In the genomic region with DNA sequence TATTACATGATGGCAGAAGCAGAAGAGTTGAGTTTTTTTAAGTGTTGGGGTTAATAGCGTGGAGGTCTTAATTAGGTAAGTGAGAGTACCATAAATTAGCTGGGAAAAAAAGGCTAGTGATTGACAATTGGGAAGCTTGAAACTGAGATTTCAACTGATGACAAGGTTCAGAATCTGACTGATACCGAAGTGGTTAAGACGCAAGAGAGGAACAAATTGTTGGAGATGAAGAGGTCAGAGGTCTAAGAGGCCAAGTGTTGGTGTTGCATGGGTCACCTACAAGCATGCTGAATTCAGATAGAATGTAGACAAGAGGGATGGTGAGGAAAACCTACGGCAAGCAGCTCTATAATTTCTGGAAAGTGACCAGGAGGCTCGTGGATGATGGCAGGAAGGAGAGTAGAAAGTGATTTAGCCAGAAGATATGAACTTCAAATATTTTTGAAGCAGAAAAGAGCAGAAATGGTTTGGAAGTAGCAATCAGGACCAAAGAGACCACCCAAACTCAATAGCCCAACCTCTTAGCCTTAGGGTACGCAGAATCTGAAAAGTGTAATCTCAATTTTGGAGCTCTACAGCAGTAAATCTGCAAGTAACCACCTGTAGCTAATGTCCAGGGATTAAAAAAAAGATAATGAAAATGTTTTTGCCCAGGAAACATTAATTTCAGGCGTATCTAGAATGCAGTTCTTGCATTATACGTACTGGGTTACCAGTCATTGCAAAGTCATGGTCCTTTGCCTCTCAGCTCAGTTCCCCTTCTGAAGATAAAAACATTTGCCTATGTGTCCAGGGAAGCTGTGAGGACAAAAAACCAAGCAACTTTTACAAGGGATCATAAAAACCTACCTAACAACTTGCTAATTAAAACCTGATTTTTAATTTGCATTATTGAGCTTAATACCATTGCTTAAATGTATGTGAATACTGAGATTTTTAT, we compare ENCODE assay signal across 8 cellular contexts. TPM values are rescaled to one million over a fixed set of nuclear protein-coding genes. Genes with fewer than 3 reads are reported as not detected.
A peak's percentile ranks its signal among the peaks of the same experiment; 100 is the strongest.
DNase-seq lines count a peak whose midpoint lies in the region; ATAC-seq, FAIRE-seq and TF ChIP-seq lines count a peak whose summit lies in the region.

No MANE protein-coding gene starts in this region.

- no peak for TF ChIP-seq POLR2A in NB4 (IDR thresholded peaks at IDR 0.05; ENCODE audit: extremely low read depth, insufficient read length)
- no peak for TF ChIP-seq POLR2A in body of pancreas (IDR thresholded peaks at IDR 0.05)

- peak overlapping the region; percentile 98 for H3K4me3 Mint-ChIP-seq in central memory CD8-positive, alpha-beta T cell

- TF ChIP-seq CTCF in GM06990 (IDR thresholded peaks at IDR 0.05; ENCODE audit: insufficient read depth, low read length, poor library complexity, severe bottlenecking) (no peak), NB4 (IDR thresholded peaks at IDR 0.05; ENCODE audit: low read depth, low read length) (no peak), osteoblast (IDR thresholded peaks at IDR 0.05; ENCODE audit: extremely low read depth, low read depth, low read length) (no peak), body of pancreas (IDR thresholded peaks at IDR 0.05) (no peak)

- DNase-seq in GM06990 (ENCODE audit: extremely low read depth, insufficient read length) (no peak), NB4 (ENCODE audit: low read depth) (peak; percentile 76), osteoblast (ENCODE audit: insufficient read length, low spot score, missing footprints) (peak; percentile 50), NCI-H2081 (lab: John Stamatoyannopoulos, UW) (no peak), small intestine (no peak), retina (no peak), body of pancreas (no peak)
- no peak for DNase-seq in central memory CD8-positive, alpha-beta T cell (ENCODE audit: low spot score in 2 of 2)

- no peaks in the 10 kb centered on the region for H3K36me3 ChIP-seq in GM06990 (ENCODE audit: control insufficient read depth, insufficient read depth, low read length)
- no peaks in the 10 kb centered on the region for H3K36me3 ChIP-seq in osteoblast (ENCODE audit: insufficient read depth, low read length)
- no peaks in the 10 kb centered on the region for H3K36me3 ChIP-seq in small intestine (ENCODE audit: control insufficient read depth in 2 of 2, insufficient read depth in 2 of 2, low read length in 2 of 2)
- H3K36me3 ChIP-seq in body of pancreas (replicated peaks in 1 of 2; ENCODE audit: insufficient read depth in 1 of 2, low read depth in 2 of 2) = no peaks in the 10 kb centered on the region

- H3K27me3 ChIP-seq in GM06990 (replicated peaks; ENCODE audit: control insufficient read depth, insufficient read depth, low read length) (no peaks in the 10 kb centered on the region), osteoblast (ENCODE audit: insufficient read depth, low read length) (no peaks in the 10 kb centered on the region), small intestine (ENCODE audit: control insufficient read depth in 2 of 2, insufficient read depth in 2 of 2, low read length in 2 of 2) (no peaks in the 10 kb centered on the region), body of pancreas (no peaks in the 10 kb centered on the region)

- H3K4me1 ChIP-seq in osteoblast (ENCODE audit: insufficient read depth, low read length) (peaks cover 8% of the 10 kb centered on the region), small intestine (ENCODE audit: control insufficient read depth in 2 of 2, insufficient read depth in 1 of 2, low read depth in 1 of 2, low read length in 1 of 2) (no peaks in the 10 kb centered on the region), body of pancreas (peaks cover 35% of the 10 kb centered on the region)

- no peaks in the 10 kb centered on the region for H3K9me3 Mint-ChIP-seq in central memory CD8-positive, alpha-beta T cell

- no peak for ATAC-seq in central memory CD8-positive, alpha-beta T cell (replicated peaks; ENCODE audit: extremely low read depth, poor library complexity, severe bottlenecking)
- no peak for ATAC-seq in body of pancreas

- 73 to 76% (median 74%) methylated on average over 8 of the region's 8 CpGs for WGBS in small intestine, 3 donors
- 72 to 74% methylated on average over 8 of the region's 8 CpGs for WGBS in body of pancreas, 2 donors

- peaks cover 48% of the 10 kb centered on the region for H3K79me2 ChIP-seq in osteoblast (ENCODE audit: insufficient read depth, low read length)

- intact Hi-C loops in body of pancreas (cut with DNase I) = no loop called here

- H3K9me3 ChIP-seq in osteoblast (ENCODE audit: low read depth, low read length) (no peaks in the 10 kb centered on the region), small intestine (ENCODE audit: control insufficient read depth, low read depth) (no peaks in the 10 kb centered on the region), body of pancreas (no peaks in the 10 kb centered on the region)

- no peaks in the 10 kb centered on the region for H4K20me1 ChIP-seq in osteoblast (ENCODE audit: insufficient read depth, low read length)

- H3K36me3 Mint-ChIP-seq in central memory CD8-positive, alpha-beta T cell (ENCODE audit: insufficient read depth) = peaks cover 26% of the 10 kb centered on the region

- no peak for FAIRE-seq in small intestine (lab: Jason Lieb, UNC)

- H3K4me1 Mint-ChIP-seq in central memory CD8-positive, alpha-beta T cell = peaks cover 21% of the 10 kb centered on the region

- peak overlapping the region; percentile 42 for H2AFZ ChIP-seq in osteoblast (ENCODE audit: low read length)

- peak overlapping the region; percentile 88 for H3K4me2 ChIP-seq in osteoblast (ENCODE audit: insufficient read depth, low read length)

- H3K4me3 ChIP-seq in GM06990 (replicated peaks; ENCODE audit: low read depth, low read length) (peak overlapping the region; percentile 82), NB4 (ENCODE audit: low read depth, low read length) (peak overlapping the region; percentile 92), osteoblast (ENCODE audit: insufficient read depth, low read length) (peak overlapping the region; percentile 97), small intestine (ENCODE audit: low read depth in 1 of 2, low read length in 2 of 2) (no peak overlapping the region), body of pancreas (no peak overlapping the region)

- H3K27ac ChIP-seq in osteoblast (ENCODE audit: low read depth, low read length) (no peak overlapping the region), small intestine (ENCODE audit: low read depth in 1 of 2, low read length in 1 of 2) (no peak overlapping the region), body of pancreas (peak overlapping the region in 2 of 4 donors; percentile 95 to 96)

- H3K27me3 Mint-ChIP-seq in central memory CD8-positive, alpha-beta T cell = no peaks in the 10 kb centered on the region

- peak overlapping the region; percentile 93 for H3K27ac Mint-ChIP-seq in central memory CD8-positive, alpha-beta T cell (ENCODE audit: low read depth)

RNA-seq across cellular contexts. Expression of a gene that starts 1.7 kb away (rescaled TPM):
- total RNA-seq in osteoblast (46.9 and 52.1 TPM in 2 replicates), body of pancreas (10 to 100 TPM; 84.7 to 94.9 TPM)
- polyA plus RNA-seq in small intestine = 10 to 100 TPM; 19.5 to 66.4 (median 24.4) TPM

Comparison
In these comparisons a context has a peak if more than half of its experiments do, and no peak if none do; other contexts are left out.
1. DNase-seq: peak in NB4 (single experiment) and osteoblast (single experiment); none in GM06990 (single experiment), central memory CD8-positive, alpha-beta T cell (0 of 2), NCI-H2081 (0 of 2), small intestine (single experiment), retina (single experiment) and body of pancreas (0 of 4).
2. H3K4me3 ChIP-seq: peak in GM06990 (single experiment), NB4 (single experiment) and osteoblast (single experiment); none in small intestine (0 of 2) and body of pancreas (0 of 2).